20 cellular contexts compared by ENCODE assay signal in genomic region chr2:105681927-105682326, GRCh38.
DNase-seq lines count a peak whose midpoint lies in the region; ATAC-seq lines count a peak whose summit lies in the region.
"Had no signal": no experiment of that assay in that cellular context is flagged by ENCODE, and none has a peak within 500 bp of the region (broad histone marks: within the 10 kb centered on the region; RNA-seq: fewer than 3 reads in every experiment).

No MANE protein-coding gene starts in this region.

- H3K27me3 ChIP-seq in right cardiac atrium (ENCODE audit: control insufficient read depth, insufficient read depth) = no peaks in the 10 kb centered on the region
- H3K27me3 ChIP-seq: BLaER1 had no signal

- no peak overlapping the region for H3K27ac ChIP-seq in right cardiac atrium (ENCODE audit: low read length)
- H3K27ac ChIP-seq: 22Rv1, BLaER1, C4-2B had no signal

- intact Hi-C loops in right cardiac atrium (cut with DNase I) = no loop called here

- DNase-seq in NCI-H2107 treated with DMSO at 0.1 percent for 48 hours (lab: John Stamatoyannopoulos, UW; ENCODE audit: unreplicated experiment) (peak; percentile 41), NCI-H2107 (lab: John Stamatoyannopoulos, UW) (no peak), occipital lobe (lab: John Stamatoyannopoulos, UW) (no peak), right cardiac atrium (no peak)
- DNase-seq in activated naive CD8-positive, alpha-beta T cell treated with anti-CD3 and anti-CD28 coated beads, Interleukin-2, amount 50 U/mL, for 24 hours = no peak
- DNase-seq in activated naive CD8-positive, alpha-beta T cell treated with anti-CD3 and anti-CD28 coated beads for 36 hours = no peak
- DNase-seq in effector memory CD8-positive, alpha-beta T cell = no peak
- no peak for DNase-seq in stimulated activated CD4-positive, alpha-beta T cell treated with anti-CD3 and anti-CD28 coated beads, Interleukin-4, amount 100 ng/mL, for 1 hour
- DNase-seq: Caco-2; CD4-positive, CD25-positive, alpha-beta regulatory T cell; CD8-positive, alpha-beta T cell; DMS153; DND-41; H9 had no signal

- H3K4me3 Mint-ChIP-seq in activated naive CD8-positive, alpha-beta T cell treated with anti-CD3 and anti-CD28 coated beads, Interleukin-2, amount 50 U/mL, for 24 hours = no peak overlapping the region
- no peak overlapping the region for H3K4me3 Mint-ChIP-seq in activated naive CD8-positive, alpha-beta T cell treated with anti-CD3 and anti-CD28 coated beads for 36 hours
- H3K4me3 Mint-ChIP-seq in effector memory CD8-positive, alpha-beta T cell = no peak overlapping the region
- H3K4me3 Mint-ChIP-seq: B cell; CD4-positive, CD25-positive, alpha-beta regulatory T cell; CD8-positive, alpha-beta T cell; GM23338; H9 had no signal

- H3K27ac Mint-ChIP-seq in activated naive CD8-positive, alpha-beta T cell treated with anti-CD3 and anti-CD28 coated beads, Interleukin-2, amount 50 U/mL, for 24 hours = peak overlapping the region; percentile 50
- H3K27ac Mint-ChIP-seq in activated naive CD8-positive, alpha-beta T cell treated with anti-CD3 and anti-CD28 coated beads for 36 hours = no peak overlapping the region
- no peak overlapping the region for H3K27ac Mint-ChIP-seq in effector memory CD8-positive, alpha-beta T cell
- H3K27ac Mint-ChIP-seq: B cell; CD8-positive, alpha-beta T cell; GM23338; H9 had no signal

- H3K4me3 ChIP-seq in right cardiac atrium (ENCODE audit: low read length) = no peak overlapping the region
- H3K4me3 ChIP-seq: BLaER1, GM23338 had no signal

- H3K9me3 Mint-ChIP-seq in activated naive CD8-positive, alpha-beta T cell treated with anti-CD3 and anti-CD28 coated beads, Interleukin-2, amount 50 U/mL, for 24 hours = no peaks in the 10 kb centered on the region
- no peaks in the 10 kb centered on the region for H3K9me3 Mint-ChIP-seq in activated naive CD8-positive, alpha-beta T cell treated with anti-CD3 and anti-CD28 coated beads for 36 hours
- no peaks in the 10 kb centered on the region for H3K9me3 Mint-ChIP-seq in effector memory CD8-positive, alpha-beta T cell
- H3K9me3 Mint-ChIP-seq: CD8-positive, alpha-beta T cell; GM23338 had no signal

- no peak for ATAC-seq in activated naive CD8-positive, alpha-beta T cell treated with anti-CD3 and anti-CD28 coated beads, Interleukin-2, amount 50 U/mL, for 24 hours
- peak; percentile 46 for ATAC-seq in effector memory CD8-positive, alpha-beta T cell (replicated peaks)
- ATAC-seq in right cardiac atrium = no peak
- ATAC-seq: CD8-positive, alpha-beta T cell; GM23338; HCT116 had no signal

- WGBS in right cardiac atrium = 90% methylated on average over 2 of the region's 2 CpGs

- H3K4me1 ChIP-seq in right cardiac atrium (ENCODE audit: control insufficient read depth, insufficient read depth, low read length) = no peaks in the 10 kb centered on the region
- H3K4me1 ChIP-seq: BLaER1, Caco-2 had no signal

- H3K4me1 Mint-ChIP-seq in activated naive CD8-positive, alpha-beta T cell treated with anti-CD3 and anti-CD28 coated beads, Interleukin-2, amount 50 U/mL, for 24 hours = peaks cover 18% of the 10 kb centered on the region
- H3K4me1 Mint-ChIP-seq in activated naive CD8-positive, alpha-beta T cell treated with anti-CD3 and anti-CD28 coated beads for 36 hours = peaks cover 5% of the 10 kb centered on the region
- peaks cover 6 to 8% of the 10 kb centered on the region in 2 donors for H3K4me1 Mint-ChIP-seq in effector memory CD8-positive, alpha-beta T cell (ENCODE audit: low read depth in 2 of 2)
- H3K4me1 Mint-ChIP-seq: B cell, GM23338 had no signal

- no peaks in the 10 kb centered on the region for H3K27me3 Mint-ChIP-seq in activated naive CD8-positive, alpha-beta T cell treated with anti-CD3 and anti-CD28 coated beads, Interleukin-2, amount 50 U/mL, for 24 hours
- no peaks in the 10 kb centered on the region for H3K27me3 Mint-ChIP-seq in activated naive CD8-positive, alpha-beta T cell treated with anti-CD3 and anti-CD28 coated beads for 36 hours
- H3K27me3 Mint-ChIP-seq in effector memory CD8-positive, alpha-beta T cell = peaks cover 22 to 25% of the 10 kb centered on the region in 2 donors
- H3K27me3 Mint-ChIP-seq: CD4-positive, CD25-positive, alpha-beta regulatory T cell had no signal

- no peaks in the 10 kb centered on the region for H3K9me3 ChIP-seq in right cardiac atrium (ENCODE audit: control insufficient read depth, low read length)
- H3K9me3 ChIP-seq: BLaER1, Caco-2 had no signal

- H3K36me3 Mint-ChIP-seq in activated naive CD8-positive, alpha-beta T cell treated with anti-CD3 and anti-CD28 coated beads, Interleukin-2, amount 50 U/mL, for 24 hours (ENCODE audit: low read depth) = no peaks in the 10 kb centered on the region
- no peaks in the 10 kb centered on the region for H3K36me3 Mint-ChIP-seq in activated naive CD8-positive, alpha-beta T cell treated with anti-CD3 and anti-CD28 coated beads for 36 hours
- no peaks in the 10 kb centered on the region for H3K36me3 Mint-ChIP-seq in effector memory CD8-positive, alpha-beta T cell (ENCODE audit: insufficient read depth)
- H3K36me3 Mint-ChIP-seq: CD4-positive, CD25-positive, alpha-beta regulatory T cell; CD8-positive, alpha-beta T cell had no signal
